ENCODE assay signal across 13 cellular contexts in genomic region chr4:98474408-98474844, GRCh38.
DNase-seq lines count a peak whose midpoint lies in the region; ATAC-seq and TF ChIP-seq lines count a peak whose summit lies in the region.
"Had no signal": no experiment of that assay in that cellular context is flagged by ENCODE, and none has a peak within 500 bp of the region (broad histone marks: within the 10 kb centered on the region; RNA-seq: fewer than 3 reads in every experiment).

No MANE protein-coding gene starts in this region.

- WGBS in prostate gland = 72% methylated on average over 3 of the region's 3 CpGs

- H3K27me3 ChIP-seq in kidney epithelial cell (ENCODE audit: control insufficient read depth, insufficient read depth, low read length) (no peaks in the 10 kb centered on the region), prostate gland (replicated peaks; ENCODE audit: insufficient read depth) (no peaks in the 10 kb centered on the region)

- no peak for ATAC-seq in activated CD8-positive, alpha-beta T cell treated with anti-CD3 and anti-CD28 coated beads for 36 hours
- ATAC-seq in GM19397 (IDR thresholded peaks at IDR 0.05; ENCODE audit: unreplicated experiment) = no peak

- no peaks in the 10 kb centered on the region for H3K36me3 ChIP-seq in kidney epithelial cell (ENCODE audit: control insufficient read depth, insufficient read depth, low read length)
- H3K36me3 ChIP-seq in prostate gland = no peaks in the 10 kb centered on the region

- intact Hi-C loops in prostate gland (cut with DNase I) = loop anchor here (5.0 kb wide), 1 partner anchor 453 kb away; the partner anchor contains the start of gene EIF4E
- intact Hi-C loops in activated CD8-positive, alpha-beta T cell treated with anti-CD3 and anti-CD28 coated beads for 36 hours (cut with micrococcal nuclease) = no loop called here

- H3K36me3 Mint-ChIP-seq in activated CD8-positive, alpha-beta T cell treated with anti-CD3 and anti-CD28 coated beads for 36 hours (ENCODE audit: low read depth) = peaks cover 54% of the 10 kb centered on the region

- DNase-seq in EH (ENCODE audit: low read depth) (peak; percentile 83), HS-5 (ENCODE audit: low read depth) (peak; percentile 68), astrocyte of the hippocampus (ENCODE audit: low read depth, low spot score) (peak; percentile 80), kidney epithelial cell (ENCODE audit: low read depth) (peak; percentile 56), prostate gland (ENCODE audit: low spot score) (no peak)
- no peak for DNase-seq in activated CD8-positive, alpha-beta T cell treated with anti-CD3 and anti-CD28 coated beads for 36 hours
- DNase-seq: activated CD4-positive, CD25-positive, alpha-beta regulatory T cell treated with anti-CD3 and anti-CD28 coated beads, Interleukin-2, amount 50 U/mL, for 72 hours; activated naive CD4-positive, alpha-beta T cell; DMS 273 treated with DMSO at 0.1 percent for 48 hours; hypothalamus; mesendoderm; NCI-H524 treated with DMSO at 0.1 percent for 48 hours had no signal

- no peak for TF ChIP-seq POLR2A in prostate gland (IDR thresholded peaks at IDR 0.05)

- H3K27me3 Mint-ChIP-seq in activated CD8-positive, alpha-beta T cell treated with anti-CD3 and anti-CD28 coated beads for 36 hours = no peaks in the 10 kb centered on the region

- no peaks in the 10 kb centered on the region for H3K4me1 ChIP-seq in prostate gland (replicated peaks)

- POLR2A ChIA-PET in activated CD8-positive, alpha-beta T cell treated with anti-CD3 and anti-CD28 coated beads for 36 hours (lab: Charles Lee) = interaction anchor here (1.0 to 1.1 kb wide), 3 partner anchors 10 to 184 kb away, joined by 3 read pairs; partner anchors contain the start of gene TSPAN5

- H3K9me3 Mint-ChIP-seq in activated CD8-positive, alpha-beta T cell treated with anti-CD3 and anti-CD28 coated beads for 36 hours = no peaks in the 10 kb centered on the region

- no peak overlapping the region for H3K4me3 ChIP-seq in kidney epithelial cell (ENCODE audit: low read depth, low read length)
- H3K4me3 ChIP-seq in prostate gland = no peak overlapping the region

- CTCF ChIA-PET in activated CD8-positive, alpha-beta T cell treated with anti-CD3 and anti-CD28 coated beads for 36 hours (lab: Charles Lee) = interaction anchor here (0.6 to 1.1 kb wide), 3 partner anchors 9 to 480 kb away, joined by 3 read pairs; no protein-coding TSS in a partner anchor

- no peak overlapping the region for H3K27ac ChIP-seq in prostate gland

- TF ChIP-seq CTCF in kidney epithelial cell (IDR thresholded peaks at IDR 0.05; ENCODE audit: insufficient read depth, low read length, poor library complexity, severe bottlenecking) = no peak
- TF ChIP-seq CTCF in prostate gland (IDR thresholded peaks at IDR 0.05) = no peak
- no peak for TF ChIP-seq CTCF in activated CD8-positive, alpha-beta T cell treated with anti-CD3 and anti-CD28 coated beads for 36 hours (IDR thresholded peaks at IDR 0.05)

- no peak overlapping the region for H3K27ac Mint-ChIP-seq in activated CD8-positive, alpha-beta T cell treated with anti-CD3 and anti-CD28 coated beads for 36 hours

- no peaks in the 10 kb centered on the region for H3K9me3 ChIP-seq in prostate gland

- no peak overlapping the region for H3K4me3 Mint-ChIP-seq in activated CD8-positive, alpha-beta T cell treated with anti-CD3 and anti-CD28 coated beads for 36 hours

- H3K4me1 Mint-ChIP-seq in activated CD8-positive, alpha-beta T cell treated with anti-CD3 and anti-CD28 coated beads for 36 hours (ENCODE audit: low read depth) = peaks cover 28% of the 10 kb centered on the region

Comparison
In these comparisons a context has a peak if more than half of its experiments do, and no peak if none do; other contexts are left out.
1. DNase-seq: peak in EH (single experiment), HS-5 (single experiment), astrocyte of the hippocampus (single experiment) and kidney epithelial cell (single experiment); none in prostate gland (single experiment) and activated CD8-positive, alpha-beta T cell treated with anti-CD3 and anti-CD28 coated beads for 36 hours (single experiment).